In the genomic region with DNA sequence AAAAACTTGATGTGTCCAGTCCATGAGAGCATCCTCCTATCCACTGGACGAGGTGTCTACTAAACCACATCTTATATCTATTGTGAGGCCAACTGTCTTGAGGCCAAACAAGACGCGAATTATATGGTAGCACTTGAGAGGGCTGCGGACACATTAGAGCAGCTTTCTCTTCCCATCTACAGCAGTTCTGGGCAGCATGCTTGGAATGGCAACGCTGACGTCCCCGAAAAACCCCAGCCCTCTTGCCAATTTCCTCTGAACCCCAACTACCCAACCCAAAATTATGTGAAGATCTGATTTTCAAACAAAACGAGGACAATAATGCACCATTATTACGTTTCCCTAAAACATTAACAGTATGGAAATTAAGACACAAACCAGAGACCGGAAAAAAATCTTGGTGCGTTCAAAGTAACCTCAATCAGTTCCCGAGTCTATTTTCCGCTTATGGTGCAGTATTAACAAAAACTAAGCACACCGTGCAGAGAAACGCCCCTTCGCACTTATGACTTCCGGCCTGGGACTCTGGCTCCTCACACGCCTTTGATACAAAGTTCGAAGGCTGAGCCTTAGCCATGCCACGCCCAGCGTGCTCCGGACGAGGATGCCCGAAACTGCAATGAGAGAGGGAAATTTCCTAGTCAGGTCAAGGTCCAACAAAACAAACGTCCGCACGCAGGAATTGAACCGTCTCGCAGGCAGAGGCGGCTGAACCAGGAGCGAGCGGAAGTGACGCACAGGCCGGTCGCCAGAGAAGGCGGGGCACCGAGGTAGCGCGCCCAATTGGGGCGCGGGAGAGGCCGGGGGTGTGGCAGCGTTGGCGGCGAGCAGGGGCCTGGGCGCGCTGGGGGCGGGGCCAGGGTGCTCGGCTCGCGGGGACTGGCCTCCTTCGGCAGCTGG, we compare ENCODE assay signal across 8 cellular contexts. TPM values are rescaled to one million over a fixed set of nuclear protein-coding genes. Genes with fewer than 3 reads are reported as not detected.
DNase-seq lines count a peak whose midpoint lies in the region; ATAC-seq, FAIRE-seq and TF ChIP-seq lines count a peak whose summit lies in the region.

No MANE protein-coding gene starts in this region.

- no peaks in the 10 kb centered on the region for H3K9me3 ChIP-seq in keratinocyte (ENCODE audit: control insufficient read depth, low read depth, low read length)

- ATAC-seq in HG03432 (IDR thresholded peaks at IDR 0.05; ENCODE audit: unreplicated experiment) = peak; percentile 91

- peaks cover 6% of the 10 kb centered on the region for H3K4me1 ChIP-seq in keratinocyte (ENCODE audit: control insufficient read depth, extremely low read depth, insufficient read depth, low read length)

- H3K36me3 ChIP-seq in keratinocyte (ENCODE audit: control insufficient read depth in 2 of 2, extremely low read depth in 1 of 2, insufficient read depth in 2 of 2, low read length in 2 of 2) = no peaks in the 10 kb centered on the region

- TF ChIP-seq CTCF in AG09309 (IDR thresholded peaks at IDR 0.05; ENCODE audit: control insufficient read depth, insufficient read depth, low read depth, low read length, missing control alignments) (no peak), chondrocyte (IDR thresholded peaks at IDR 0.05) (no peak), keratinocyte (optimal IDR thresholded peaks at IDR 0.05 in 1 of 3, IDR thresholded peaks at IDR 0.05 in 1 of 3, conservative IDR thresholded peaks at IDR 0.05 in 1 of 3; ENCODE audit: extremely low read depth in 1 of 3, insufficient read depth in 2 of 3, low read length in 3 of 3) (no peak)

- H3K79me2 ChIP-seq in keratinocyte (ENCODE audit: control insufficient read depth, insufficient read depth, low read length) = peaks cover 22% of the 10 kb centered on the region

- peaks cover 28% of the 10 kb centered on the region for H3K4me1 Mint-ChIP-seq in chondrocyte (ENCODE audit: low read depth)

- DNase-seq in AG09309 (ENCODE audit: low read depth) = peak; percentile 83
- DNase-seq in NCI-H460 (ENCODE audit: extremely low read depth, low read depth) = peak; percentile 94
- DNase-seq in activated CD4-positive, alpha-beta T cell treated with anti-CD3 and anti-CD28 coated beads for 1 hour = peak; percentile 94
- DNase-seq in chondrocyte (ENCODE audit: low spot score) = peak; percentile 100
- peak; percentile 21 for DNase-seq in keratinocyte (ENCODE audit: low read depth, low spot score)
- DNase-seq in stimulated activated CD4-positive, alpha-beta T cell treated with anti-CD3 and anti-CD28 coated beads, Interleukin-12 subunit alpha, Interleukin-12 subunit beta, amount 100 ng/mL, for 48 hours (ENCODE audit: low read depth in 2 of 3, low spot score in 1 of 3) = peak; percentile 93 to 99 (median 93)

- peak; percentile 73 for TF ChIP-seq POLR2A in GM19099 (IDR thresholded peaks at IDR 0.05; ENCODE audit: extremely low read depth, insufficient read length, low read depth)

- H3K9me3 Mint-ChIP-seq in chondrocyte (ENCODE audit: low read depth) = no peaks in the 10 kb centered on the region

- dilution Hi-C loops in keratinocyte (cut with MboI; ENCODE audit: extremely low pct_ligation_motif_present, low sequenced_read_pairs) = no loop called here

- peaks cover 1% of the 10 kb centered on the region for H3K36me3 Mint-ChIP-seq in chondrocyte (ENCODE audit: low read depth)

- FAIRE-seq in keratinocyte (lab: Jason Lieb, UNC) = peak; percentile 88

- H4K20me1 ChIP-seq in keratinocyte (ENCODE audit: control insufficient read depth, extremely low read depth, insufficient read depth, low read length) = no peaks in the 10 kb centered on the region

- H3K4me3 ChIP-seq in AG09309 (ENCODE audit: control insufficient read depth, low read depth, low read length) (peak overlapping the region; percentile 92), keratinocyte (ENCODE audit: control insufficient read depth in 2 of 3, extremely low read depth in 1 of 3, insufficient read depth in 2 of 3, low read depth in 1 of 3, low read length in 3 of 3) (peak overlapping the region; percentile 82 to 100 (median 92))

- peak overlapping the region; percentile 80 for H3K4me3 Mint-ChIP-seq in chondrocyte (ENCODE audit: unreplicated experiment)

- H3K9me1 ChIP-seq in keratinocyte (ENCODE audit: control insufficient read depth, extremely low read depth, insufficient read depth, low read length) = no peaks in the 10 kb centered on the region

- H3K9ac ChIP-seq in keratinocyte (ENCODE audit: control insufficient read depth, extremely low read depth, insufficient read depth, low read length) = peak overlapping the region; percentile 91

- H2AFZ ChIP-seq in keratinocyte (ENCODE audit: control insufficient read depth, low read length) = peak overlapping the region; percentile 99

- H3K27me3 Mint-ChIP-seq in chondrocyte (ENCODE audit: low read depth) = no peaks in the 10 kb centered on the region

- H3K27me3 ChIP-seq in keratinocyte (ENCODE audit: control insufficient read depth, extremely low read depth, insufficient read depth, low read length) = no peaks in the 10 kb centered on the region

- H3K27ac ChIP-seq in keratinocyte (ENCODE audit: control insufficient read depth, insufficient read depth, low read length) = peak overlapping the region; percentile 93

- peak overlapping the region; percentile 94 for H3K4me2 ChIP-seq in keratinocyte (ENCODE audit: control insufficient read depth, extremely low read depth, insufficient read depth, low read depth, low read length)

- peak overlapping the region; percentile 99 for H3K27ac Mint-ChIP-seq in chondrocyte (ENCODE audit: unreplicated experiment)

RNA-seq across cellular contexts. Expression of gene AP1AR, which starts 0.5 kb away (rescaled TPM):
- total RNA-seq in NCI-H460 (2014; rRNA removed; shearing (Covaris generic)) = 44.9 and 47.9 TPM in 2 replicates
- 28.9 and 61.2 TPM in 2 replicates for polyA plus RNA-seq in NCI-H460 (2014; cell fraction: nucleus; rRNA removed)
- 12.6 to 15.0 TPM (median 14.5 TPM) in 3 replicates for total RNA-seq in chondrocyte
- polyA plus RNA-seq in keratinocyte = 7.8 to 17.5 TPM (median 8.4 TPM) in 3 replicates
- polyA plus RNA-seq in keratinocyte (2011; ENCODE audit: low read depth) = 48.5 TPM
- 7.5 and 12.6 TPM in 2 replicates for polyA plus RNA-seq in keratinocyte (2011; cell fraction: cytosol; rRNA removed)
- 7.7 and 11.8 TPM in 2 replicates for polyA plus RNA-seq in keratinocyte (2011; cell fraction: nucleus; rRNA removed)
- 10.1 and 17.4 TPM in 2 replicates for polyA plus RNA-seq in keratinocyte (2012; ENCODE audit: low replicate concordance)
- polyA minus RNA-seq in keratinocyte = 1.0 to 5.7 TPM (median 1.1 TPM) in 3 replicates
- 21.5 TPM for polyA minus RNA-seq in keratinocyte (2011; cell fraction: cytosol; rRNA and poly(A)+ RNA removed)
- polyA minus RNA-seq in keratinocyte (2011; cell fraction: nucleus; rRNA and poly(A)+ RNA removed) = 7.1 and 10.1 TPM in 2 replicates

RNA-seq across cellular contexts. Expression of gene TIFA, which starts 54.6 kb away (rescaled TPM):
- 10.2 and 13.1 TPM in 2 replicates for total RNA-seq in NCI-H460 (2014; rRNA removed; shearing (Covaris generic))
- polyA plus RNA-seq in NCI-H460 (2014; cell fraction: nucleus; rRNA removed) = 2.5 and 5.2 TPM in 2 replicates
- total RNA-seq in chondrocyte = 3.2 to 3.9 TPM (median 3.8 TPM) in 3 replicates
- 2.4 to 6.7 TPM (median 4.6 TPM) in 3 replicates for polyA plus RNA-seq in keratinocyte
- polyA plus RNA-seq in keratinocyte (2011; ENCODE audit: low read depth) = 2.7 TPM
- polyA plus RNA-seq in keratinocyte (2011; cell fraction: cytosol; rRNA removed) = 1.9 and 3.9 TPM in 2 replicates
- polyA plus RNA-seq in keratinocyte (2011; cell fraction: nucleus; rRNA removed) = 1.2 and 1.5 TPM in 2 replicates
- 2.7 and 4.3 TPM in 2 replicates for polyA plus RNA-seq in keratinocyte (2012; ENCODE audit: low replicate concordance)
- polyA minus RNA-seq in keratinocyte = 0.46 to 2.0 TPM (median 0.79 TPM) in 3 replicates
- 1.9 TPM for polyA minus RNA-seq in keratinocyte (2011; cell fraction: cytosol; rRNA and poly(A)+ RNA removed)
- polyA minus RNA-seq in keratinocyte (2011; cell fraction: nucleus; rRNA and poly(A)+ RNA removed) = 0.53 and 1.2 TPM in 2 replicates

Comparison
In these comparisons a context has a peak if more than half of its experiments do, and no peak if none do; other contexts are left out.
1. Peak in every context shown above with its lines: DNase-seq, ATAC-seq, H3K4me3 ChIP-seq and H3K27ac ChIP-seq.
2. DNase-seq: peak in every context shown above with its lines; median percentile 100 in chondrocyte; 94 in NCI-H460; 94 in activated CD4-positive, alpha-beta T cell treated with anti-CD3 and anti-CD28 coated beads for 1 hour; 93 in stimulated activated CD4-positive, alpha-beta T cell treated with anti-CD3 and anti-CD28 coated beads, Interleukin-12 subunit alpha, Interleukin-12 subunit beta, amount 100 ng/mL, for 48 hours; 83 in AG09309; 21 in keratinocyte.